ENCODE assay signal across 8 cellular contexts in the genomic region with DNA sequence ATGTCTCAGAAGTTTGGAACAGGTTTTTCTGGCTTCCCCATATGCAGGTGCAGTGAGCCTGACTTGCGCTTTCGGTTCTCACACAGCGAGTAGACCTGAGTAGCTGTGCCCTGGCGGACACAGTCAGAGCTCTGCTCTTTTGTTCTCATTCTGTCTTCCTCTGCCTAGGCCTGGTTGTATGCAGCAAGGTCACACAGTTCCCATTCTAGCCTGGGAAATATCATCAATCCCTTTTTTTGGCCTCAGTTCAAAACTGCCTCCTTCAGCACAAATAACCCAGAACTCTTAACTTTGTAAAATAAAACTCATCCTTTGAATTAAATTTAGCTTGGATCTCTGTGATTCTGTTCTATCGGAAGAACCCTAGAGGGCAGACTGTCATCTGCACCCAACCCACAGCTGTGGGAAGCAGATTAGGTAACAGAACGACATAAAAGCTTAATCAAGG. TPM values are rescaled to one million over a fixed set of nuclear protein-coding genes. Genes with fewer than 3 reads are reported as not detected.
DNase-seq lines count a peak whose midpoint lies in the region; ATAC-seq lines count a peak whose summit lies in the region.

No MANE protein-coding gene starts in this region.

- peak overlapping the region in 1 of 9 donors; percentile 59 for H3K27ac Mint-ChIP-seq in naive thymus-derived CD4-positive, alpha-beta T cell

- H3K4me1 Mint-ChIP-seq in naive thymus-derived CD4-positive, alpha-beta T cell = peaks cover 0 to 25% (median 13%) of the 10 kb centered on the region in 7 donors

- DNase-seq in stimulated activated CD4-positive, alpha-beta T cell treated with anti-CD3 and anti-CD28 coated beads, Interleukin-4, amount 100 ng/mL, for 4 hours = peak; percentile 1 to 3
- no peak for DNase-seq in stimulated activated CD4-positive, alpha-beta T cell treated with anti-CD3 and anti-CD28 coated beads, Interleukin-4, amount 100 ng/mL, for 1 hour
- DNase-seq in NCI-H345 treated with DMSO at 0.1 percent for 48 hours (lab: John Stamatoyannopoulos, UW; ENCODE audit: unreplicated experiment) (peak; percentile 84), UCSD-AML1 (lab: John Stamatoyannopoulos, UW; ENCODE audit: unreplicated experiment) (no peak)
- DNase-seq in naive thymus-derived CD4-positive, alpha-beta T cell = peak in 1 of 9 donors; percentile 2
- DNase-seq in activated naive CD4-positive, alpha-beta T cell treated with anti-CD3 and anti-CD28 coated beads, Interleukin-2, amount 50 U/mL, for 16 hours = no peak

- H3K9me3 ChIP-seq in duodenal mucosa (ENCODE audit: control insufficient read depth in 1 of 2, low read length in 2 of 2) = no peaks in the 10 kb centered on the region
- no peaks in the 10 kb centered on the region for H3K9me3 ChIP-seq in naive thymus-derived CD4-positive, alpha-beta T cell (ENCODE audit: control insufficient read depth in 2 of 3, low read length in 3 of 3)

- ATAC-seq in HG02798 (IDR thresholded peaks at IDR 0.05; ENCODE audit: poor library complexity, unreplicated experiment) = peak; percentile 93
- ATAC-seq in naive thymus-derived CD4-positive, alpha-beta T cell = peak; percentile 78

- CTCF ChIA-PET in naive thymus-derived CD4-positive, alpha-beta T cell (lab: Charles Lee) = no interaction called here

- H3K9ac ChIP-seq in duodenal mucosa (ENCODE audit: low read depth in 1 of 2, low read length in 2 of 2) = peak overlapping the region in 1 of 2 donors; percentile 23

- H3K27me3 Mint-ChIP-seq in naive thymus-derived CD4-positive, alpha-beta T cell = peaks cover 0 to 22% (median 16%) of the 10 kb centered on the region in 5 donors

- peak overlapping the region in 6 of 10 donors; percentile 10 to 67 (median 53) for H3K4me3 Mint-ChIP-seq in naive thymus-derived CD4-positive, alpha-beta T cell

- no peaks in the 10 kb centered on the region for H3K36me3 Mint-ChIP-seq in naive thymus-derived CD4-positive, alpha-beta T cell

- no peak overlapping the region for H3K27ac ChIP-seq in duodenal mucosa (ENCODE audit: low read depth, low read length)
- H3K27ac ChIP-seq in naive thymus-derived CD4-positive, alpha-beta T cell (ENCODE audit: low read depth, low read length) = no peak overlapping the region

- POLR2A ChIA-PET in naive thymus-derived CD4-positive, alpha-beta T cell (lab: Charles Lee) = no interaction called here

- H3K36me3 ChIP-seq in duodenal mucosa (ENCODE audit: control insufficient read depth in 1 of 2, insufficient read depth in 2 of 2, low read length in 2 of 2) = no peaks in the 10 kb centered on the region
- no peaks in the 10 kb centered on the region for H3K36me3 ChIP-seq in naive thymus-derived CD4-positive, alpha-beta T cell (ENCODE audit: control insufficient read depth in 2 of 3, insufficient read depth in 3 of 3, low read length in 3 of 3)

- intact Hi-C loops in naive thymus-derived CD4-positive, alpha-beta T cell (cut with micrococcal nuclease) = no loop called here

- peak overlapping the region; percentile 38 to 53 for H3K4me3 ChIP-seq in duodenal mucosa (ENCODE audit: low read depth in 1 of 2, low read length in 2 of 2)
- no peak overlapping the region for H3K4me3 ChIP-seq in naive thymus-derived CD4-positive, alpha-beta T cell (ENCODE audit: low read length)

- H3K27me3 ChIP-seq in duodenal mucosa (ENCODE audit: control insufficient read depth in 1 of 2, insufficient read depth in 2 of 2, low read length in 2 of 2) = no peaks in the 10 kb centered on the region
- H3K27me3 ChIP-seq in naive thymus-derived CD4-positive, alpha-beta T cell (ENCODE audit: control insufficient read depth in 2 of 2, insufficient read depth in 2 of 2, low read length in 2 of 2) = no peaks in the 10 kb centered on the region

- H3K9me3 Mint-ChIP-seq in naive thymus-derived CD4-positive, alpha-beta T cell = peaks cover 0 to 11% (median 4%) of the 10 kb centered on the region in 11 donors

- peaks cover 3 to 6% of the 10 kb centered on the region in 2 donors for H3K4me1 ChIP-seq in duodenal mucosa (ENCODE audit: control insufficient read depth in 1 of 2, insufficient read depth in 2 of 2, low read length in 2 of 2)
- no peaks in the 10 kb centered on the region for H3K4me1 ChIP-seq in naive thymus-derived CD4-positive, alpha-beta T cell (ENCODE audit: control insufficient read depth in 2 of 2, insufficient read depth in 2 of 2, low read length in 2 of 2)

RNA-seq across cellular contexts. Expression of gene OXGR1, which starts 10.2 kb away (rescaled TPM):
- total RNA-seq in naive thymus-derived CD4-positive, alpha-beta T cell = not detected
- not detected for polyA plus RNA-seq in naive thymus-derived CD4-positive, alpha-beta T cell

Comparison
In these comparisons a context has a peak if more than half of its experiments do, and no peak if none do; other contexts are left out.
1. DNase-seq: peak in stimulated activated CD4-positive, alpha-beta T cell treated with anti-CD3 and anti-CD28 coated beads, Interleukin-4, amount 100 ng/mL, for 4 hours (2 of 2) and NCI-H345 treated with DMSO at 0.1 percent for 48 hours (single experiment); none in stimulated activated CD4-positive, alpha-beta T cell treated with anti-CD3 and anti-CD28 coated beads, Interleukin-4, amount 100 ng/mL, for 1 hour (single experiment), UCSD-AML1 (single experiment) and activated naive CD4-positive, alpha-beta T cell treated with anti-CD3 and anti-CD28 coated beads, Interleukin-2, amount 50 U/mL, for 16 hours (single experiment).